8 cellular contexts compared by ENCODE assay signal in genomic region chr6:127120787-127121636, GRCh38. TPM values are rescaled to one million over a fixed set of nuclear protein-coding genes. Genes with fewer than 3 reads are reported as not detected.
A peak's percentile ranks its signal among the peaks of the same experiment; 100 is the strongest.
DNase-seq lines count a peak whose midpoint lies in the region; ATAC-seq and TF ChIP-seq lines count a peak whose summit lies in the region.

No MANE protein-coding gene starts in this region.

- no peaks in the 10 kb centered on the region for H3K79me1 ChIP-seq in neuronal stem cell (ENCODE audit: low read depth, low read length)

- no peak overlapping the region for H4K8ac ChIP-seq in neuronal stem cell (ENCODE audit: low read depth, low read length)

- H3K4me3 ChIP-seq in HUES48 (ENCODE audit: low read depth, low read length) (peak overlapping the region; percentile 73), PC-3 (ENCODE audit: low read length) (no peak overlapping the region), neuronal stem cell (ENCODE audit: low read length in 2 of 2) (no peak overlapping the region), thyroid gland (replicated peaks in 1 of 3) (no peak overlapping the region)

- no peak overlapping the region for H4K91ac ChIP-seq in neuronal stem cell (ENCODE audit: low read depth, low read length, poor library complexity)

- H3K27me3 ChIP-seq in HUES48 (ENCODE audit: control insufficient read depth, insufficient read depth, low read length): peaks cover 66% of the 10 kb centered on the region
- H3K27me3 ChIP-seq in PC-3 (ENCODE audit: low read length): peaks cover 56% of the 10 kb centered on the region
- peaks cover 98% of the 10 kb centered on the region for H3K27me3 ChIP-seq in foreskin keratinocyte
- H3K27me3 ChIP-seq in neuronal stem cell (ENCODE audit: control insufficient read depth in 3 of 3, insufficient read depth in 3 of 3, low read depth in 1 of 3, low read length in 3 of 3): peaks cover 21 to 76% (median 36%) of the 10 kb centered on the region in 3 experiments
- peaks cover 5% of the 10 kb centered on the region for H3K27me3 ChIP-seq in thyroid gland

- H3K23ac ChIP-seq in neuronal stem cell (ENCODE audit: low read depth, low read length, poor library complexity): no peak overlapping the region

- TF ChIP-seq POLR2A in thyroid gland (IDR thresholded peaks at IDR 0.05): no peak

- ATAC-seq in GM21576 (IDR thresholded peaks at IDR 0.05; ENCODE audit: unreplicated experiment) (peak; percentile 87), PC-3 (peak; percentile 72), foreskin keratinocyte (peak; percentile 80)

- no peaks in the 10 kb centered on the region for H3K36me3 ChIP-seq in HUES48 (ENCODE audit: control insufficient read depth, insufficient read depth, low read length)
- H3K36me3 ChIP-seq in PC-3 (ENCODE audit: low read depth, low read length): no peaks in the 10 kb centered on the region
- no peaks in the 10 kb centered on the region for H3K36me3 ChIP-seq in neuronal stem cell (replicated peaks in 1 of 2; ENCODE audit: control insufficient read depth in 2 of 2, insufficient read depth in 2 of 2, low read length in 2 of 2)
- H3K36me3 ChIP-seq in thyroid gland: no peaks in the 10 kb centered on the region

- peaks cover 20% of the 10 kb centered on the region for H3K4me1 ChIP-seq in HUES48 (ENCODE audit: control insufficient read depth, insufficient read depth, low read length)
- H3K4me1 ChIP-seq in PC-3 (ENCODE audit: insufficient read depth, low read length): no peaks in the 10 kb centered on the region; the same call in 1 of the 2 replicates
- no peaks in the 10 kb centered on the region for H3K4me1 ChIP-seq in foreskin keratinocyte
- peaks cover 11 to 12% of the 10 kb centered on the region in 2 donors for H3K4me1 ChIP-seq in neuronal stem cell (ENCODE audit: control insufficient read depth in 2 of 2, insufficient read depth in 1 of 2, low read depth in 1 of 2, low read length in 2 of 2)
- peaks cover 16 to 23% of the 10 kb centered on the region in 2 donors for H3K4me1 ChIP-seq in thyroid gland

- H3K4me2 ChIP-seq in PC-3 (ENCODE audit: low read length) (0 out of 2 replicates have a peak overlapping the region, but pooled peaks have one; percentile 74), neuronal stem cell (ENCODE audit: insufficient read depth, low read length, poor library complexity, severe bottlenecking) (peak overlapping the region; percentile 99)

- no peaks in the 10 kb centered on the region for H3F3A ChIP-seq in PC-3 (ENCODE audit: low read length, unreplicated experiment)

- no peak overlapping the region for H2AFZ ChIP-seq in PC-3 (ENCODE audit: low read length)
- H2AFZ ChIP-seq in neuronal stem cell (ENCODE audit: low read length): peak overlapping the region; percentile 94

- BruUV-seq in PC-3 (replicated peaks; lab: Mats Ljungman, UMichigan): no TSS peak

- no CpG with 5 or more reads among the region's 35 CpGs for WGBS in neuronal stem cell (ENCODE audit: extremely low coverage in 2 of 2, insufficient read length in 2 of 2, insufficient replicate concordance in 1 of 2), 2 donors
- 7 to 8% methylated on average over 31 to 34 of the region's 35 CpGs for WGBS in thyroid gland, 2 donors

- no peak overlapping the region for H2BK5ac ChIP-seq in neuronal stem cell (ENCODE audit: low read length)

- CTCF ChIA-PET in PC-3 (lab: Charles Lee): no interaction called here

- no peak overlapping the region for H2BK12ac ChIP-seq in neuronal stem cell (ENCODE audit: low read length)

- H2BK120ac ChIP-seq in neuronal stem cell (ENCODE audit: low read depth, low read length): no peak overlapping the region

- POLR2A ChIA-PET in PC-3 (lab: Charles Lee; ENCODE audit: unreplicated experiment): no interaction called here

- no peak overlapping the region for H2BK15ac ChIP-seq in neuronal stem cell (ENCODE audit: low read length)

- peak; percentile 83 for TF ChIP-seq CTCF in PC-3 (conservative IDR thresholded peaks at IDR 0.05; ENCODE audit: low read depth, low read length)
- peak; percentile 85 for TF ChIP-seq CTCF in foreskin keratinocyte (conservative IDR thresholded peaks at IDR 0.05)
- TF ChIP-seq CTCF in thyroid gland (IDR thresholded peaks at IDR 0.05): peak in 5 of 6 experiments; percentile 23 to 79 (median 60)

- H3K18ac ChIP-seq in neuronal stem cell (ENCODE audit: low read length): peak overlapping the region; percentile 11

- H3K9me2 ChIP-seq in PC-3 (replicated peaks; ENCODE audit: low read length): no peaks in the 10 kb centered on the region

- H3K4ac ChIP-seq in neuronal stem cell (ENCODE audit: low read length): no peak overlapping the region

- peak overlapping the region; percentile 8 for H3K14ac ChIP-seq in neuronal stem cell (ENCODE audit: low read length)

- DNase-seq in DMS79 treated with DMSO at 0.1 percent for 48 hours (lab: John Stamatoyannopoulos, UW) (peak; percentile 74), PC-3 (peak; percentile 64), activated T-helper 1 cell treated with Interleukin-2 at 50 U/mL for 16 hours (ENCODE audit: low read depth) (peak; percentile 17), foreskin keratinocyte (peak; percentile 20 to 54), neuronal stem cell (ENCODE audit: low spot score) (peak; percentile 78), thyroid gland (peak; percentile 63 to 71)

- H3K9me3 ChIP-seq in HUES48 (ENCODE audit: control insufficient read depth, insufficient read depth, low read length) (no peaks in the 10 kb centered on the region), PC-3 (ENCODE audit: low read length) (no peaks in the 10 kb centered on the region), neuronal stem cell (replicated peaks in 1 of 2; ENCODE audit: control insufficient read depth in 2 of 2, insufficient read depth in 1 of 2, low read depth in 1 of 2, low read length in 2 of 2) (no peaks in the 10 kb centered on the region), thyroid gland (no peaks in the 10 kb centered on the region)

- H3K79me2 ChIP-seq in PC-3 (ENCODE audit: low read length): no peaks in the 10 kb centered on the region

- no peak overlapping the region for H2AK5ac ChIP-seq in neuronal stem cell (ENCODE audit: low read depth, low read length)

- no peak overlapping the region for H3K9ac ChIP-seq in HUES48 (ENCODE audit: low read depth, low read length)
- no peak overlapping the region for H3K9ac ChIP-seq in PC-3 (ENCODE audit: low read length)
- peak overlapping the region; percentile 44 for H3K9ac ChIP-seq in neuronal stem cell (ENCODE audit: low read depth, low read length, poor library complexity)

- H4K20me1 ChIP-seq in PC-3 (ENCODE audit: low read length): no peaks in the 10 kb centered on the region

- intact Hi-C loops in PC-3 (cut with micrococcal nuclease): loop anchor here (1.0 to 10.0 kb wide), 4 partner anchors 317 to 1086 kb away; partner anchors contain the start of gene CENPW
- intact Hi-C loops in thyroid gland (cut with DNase I): no loop called here

- H3K27ac ChIP-seq in HUES48 (ENCODE audit: low read depth, low read length) (no peak overlapping the region), PC-3 (ENCODE audit: low read length) (no peak overlapping the region), foreskin keratinocyte (no peak overlapping the region), neuronal stem cell (replicated peaks; ENCODE audit: low read length) (no peak overlapping the region), thyroid gland (no peak overlapping the region)

RNA-seq across cellular contexts. Expression of gene RSPO3, which starts 2.5 kb away (rescaled TPM):
- not detected in 2 replicates for total RNA-seq in PC-3 (2014; rRNA removed)
- not detected in 2 replicates for total RNA-seq in foreskin keratinocyte
- not detected in 2 replicates for polyA plus RNA-seq in foreskin keratinocyte
- polyA plus RNA-seq in neuronal stem cell (2013, experiment 1 of 2): 0.03 TPM
- polyA plus RNA-seq in neuronal stem cell (2013, experiment 2 of 2): 0.03 TPM
- total RNA-seq in thyroid gland: 10 to 100 TPM in 1 of 4 donors, 1 to 10 TPM in 3; 1.8 to 13.9 (median 3.4) TPM

Comparison
In these comparisons a context has a peak if more than half of its experiments do, and no peak if none do; other contexts are left out.
1. DNase-seq: peak in every context shown above with its lines; median percentile 78 in neuronal stem cell; 74 in DMS79 treated with DMSO at 0.1 percent for 48 hours; 67 in thyroid gland; 64 in PC-3; 37 in foreskin keratinocyte; 17 in activated T-helper 1 cell treated with Interleukin-2 at 50 U/mL for 16 hours.